In the genomic region with DNA sequence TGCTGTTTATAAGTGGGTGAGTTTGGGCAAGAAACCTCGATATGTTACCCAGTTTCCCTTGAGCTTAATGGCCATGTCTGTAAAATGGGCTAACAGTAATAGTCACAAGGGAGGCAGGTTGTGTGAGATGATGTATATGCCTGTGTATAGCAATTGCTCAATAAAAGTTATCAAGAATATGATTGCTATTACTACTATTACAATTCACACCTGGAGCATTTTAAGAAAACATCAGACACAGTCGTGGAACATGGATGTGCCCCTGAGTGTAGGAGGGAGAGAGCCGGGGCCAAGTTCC, we compare ENCODE assay signal across 22 cellular contexts.
"Had no signal": no experiment of that assay in that cellular context is flagged by ENCODE, and none has a peak within 500 bp of the region (broad histone marks: within the 10 kb centered on the region; RNA-seq: fewer than 3 reads in every experiment).

No MANE protein-coding gene starts in this region.

- H3K27me3 Mint-ChIP-seq: activated B cell treated with CpG ODN at 0.5 μM for 24 hours; activated naive CD4-positive, alpha-beta T cell treated with anti-CD3 and anti-CD28 coated beads, Interleukin-2, amount 50 U/mL, for 24 hours had no signal

- H3K4me1 Mint-ChIP-seq: activated naive CD4-positive, alpha-beta T cell treated with anti-CD3 and anti-CD28 coated beads, Interleukin-2, amount 50 U/mL, for 24 hours; brain had no signal

- H3K36me3 ChIP-seq: left ventricle myocardium inferior, upper lobe of left lung had no signal

- H3K4me3 ChIP-seq: left ventricle myocardium inferior, upper lobe of left lung had no signal

- FAIRE-seq: small intestine had no signal

- DNase-seq: activated B cell treated with CpG ODN at 0.5 μM for 24 hours; activated CD4-positive, alpha-beta T cell treated with anti-CD3 and anti-CD28 coated beads for 36 hours; activated CD8-positive, alpha-beta T cell treated with anti-CD3 and anti-CD28 coated beads for 36 hours; activated gamma-delta T cell treated with Interleukin-2 at 50 U/mL for 16 hours; activated T-cell treated with anti-CD3 and anti-CD28 coated beads, Interleukin-2, amount 50 U/mL, for 4 hours; aorta; effector memory CD4-positive, alpha-beta T cell; foreskin keratinocyte; kidney glomerular epithelial cell; left ventricle myocardium inferior; nephron progenitor cell; posterior cingulate gyrus; small intestine; stimulated activated CD4-positive, alpha-beta T cell treated with anti-CD3 and anti-CD28 coated beads, Interleukin-2, amount 100 ng/mL, for 48 hours; stimulated activated CD8-positive, alpha-beta memory T cell treated with anti-CD3 and anti-CD28 coated beads, Interleukin-4, amount 100 ng/mL, for 48 hours; stimulated activated naive CD8-positive, alpha-beta T cell treated with anti-CD3 and anti-CD28 coated beads, Interleukin-15, Interleukin-2, amounts not matched to agents 100 U/mL and 50 U/mL, for 24 hours; T1000; upper lobe of left lung had no signal

- H3K4me1 ChIP-seq: foreskin keratinocyte, left ventricle myocardium inferior, upper lobe of left lung had no signal

- H3K4me3 Mint-ChIP-seq: activated B cell treated with CpG ODN at 0.5 μM for 24 hours; activated CD4-positive, alpha-beta T cell treated with anti-CD3 and anti-CD28 coated beads for 36 hours; activated CD8-positive, alpha-beta T cell treated with anti-CD3 and anti-CD28 coated beads for 36 hours; activated naive CD4-positive, alpha-beta T cell treated with anti-CD3 and anti-CD28 coated beads, Interleukin-2, amount 50 U/mL, for 24 hours; activated T-cell treated with anti-CD3 and anti-CD28 coated beads, Interleukin-2, amount 50 U/mL, for 4 hours; brain; nephron progenitor cell; T-helper 1 cell treated with Interleukin-12 subunit alpha and Interleukin-12 subunit beta and Interleukin-4 antibody, amounts not matched to agents 30 μg/mL and 1 μg/mL, for 36 hours had no signal

- H3K27me3 ChIP-seq: foreskin keratinocyte, upper lobe of left lung had no signal

- H3K27ac Mint-ChIP-seq: activated B cell treated with CpG ODN at 0.5 μM for 24 hours; activated CD4-positive, alpha-beta T cell treated with anti-CD3 and anti-CD28 coated beads for 36 hours; activated naive CD4-positive, alpha-beta T cell treated with anti-CD3 and anti-CD28 coated beads, Interleukin-2, amount 50 U/mL, for 24 hours; brain; nephron progenitor cell had no signal

- ATAC-seq: activated CD8-positive, alpha-beta T cell treated with anti-CD3 and anti-CD28 coated beads for 36 hours; activated T-cell treated with anti-CD3 and anti-CD28 coated beads, Interleukin-2, amount 50 U/mL, for 4 hours; sciatic nerve; stimulated activated naive CD8-positive, alpha-beta T cell treated with anti-CD3 and anti-CD28 coated beads, Interleukin-15, Interleukin-2, amounts not matched to agents 100 U/mL and 50 U/mL, for 24 hours had no signal

- H3K36me3 Mint-ChIP-seq: activated naive CD4-positive, alpha-beta T cell treated with anti-CD3 and anti-CD28 coated beads, Interleukin-2, amount 50 U/mL, for 24 hours; brain had no signal

- H3K9me3 ChIP-seq: left ventricle myocardium inferior, upper lobe of left lung had no signal

- H3K9me3 Mint-ChIP-seq: activated B cell treated with CpG ODN at 0.5 μM for 24 hours; activated CD8-positive, alpha-beta T cell treated with anti-CD3 and anti-CD28 coated beads for 36 hours; activated naive CD4-positive, alpha-beta T cell treated with anti-CD3 and anti-CD28 coated beads, Interleukin-2, amount 50 U/mL, for 24 hours; activated T-cell treated with anti-CD3 and anti-CD28 coated beads, Interleukin-2, amount 50 U/mL, for 4 hours; nephron progenitor cell; T-helper 1 cell treated with Interleukin-12 subunit alpha and Interleukin-12 subunit beta and Interleukin-4 antibody, amounts not matched to agents 30 μg/mL and 1 μg/mL, for 36 hours had no signal

- H3K27ac ChIP-seq: foreskin keratinocyte, left ventricle myocardium inferior, upper lobe of left lung had no signal
